In genomic region chrX:65407662-65408061, GRCh38 we compare ENCODE assay signal across 1 cellular context.
TF ChIP-seq lines count a peak whose summit lies in the region.

No MANE protein-coding gene starts in this region.

TF ChIP-seq in H1, 55 proteins besides CTCF, POLR2A, EP300 and RAD21:
- TF ChIP-seq ASH2L (IDR thresholded peaks at IDR 0.05; ENCODE audit: low read length) = peak; percentile 17
